Comparison of ENCODE assay signal across 11 cellular contexts in genomic region chr5:95843733-95844223, GRCh38.
DNase-seq lines count a peak whose midpoint lies in the region; TF ChIP-seq lines count a peak whose summit lies in the region.
"Had no signal": no experiment of that assay in that cellular context is flagged by ENCODE, and none has a peak within 500 bp of the region (broad histone marks: within the 10 kb centered on the region; RNA-seq: fewer than 3 reads in every experiment).

No MANE protein-coding gene starts in this region.

- peak overlapping the region; percentile 77 for H3K27ac Mint-ChIP-seq in T-helper 2 cell treated with Interferon-gamma antibody and Interleukin-4, amounts not matched to agents 5 μg/mL and 100 μg/mL, for 36 hours

- peaks cover 3% of the 10 kb centered on the region for H3K27me3 Mint-ChIP-seq in T-helper 2 cell treated with Interferon-gamma antibody and Interleukin-4, amounts not matched to agents 5 μg/mL and 100 μg/mL, for 36 hours (ENCODE audit: low read depth)
- H3K27me3 Mint-ChIP-seq: activated CD8-positive, alpha-beta T cell treated with anti-CD3 and anti-CD28 coated beads for 36 hours; B cell had no signal

- no peaks in the 10 kb centered on the region for H3K36me3 Mint-ChIP-seq in T-helper 2 cell treated with Interferon-gamma antibody and Interleukin-4, amounts not matched to agents 5 μg/mL and 100 μg/mL, for 36 hours (ENCODE audit: low read depth)

- peaks cover 31% of the 10 kb centered on the region for H3K4me1 Mint-ChIP-seq in T-helper 2 cell treated with Interferon-gamma antibody and Interleukin-4, amounts not matched to agents 5 μg/mL and 100 μg/mL, for 36 hours (ENCODE audit: low read depth)

- H3K4me3 ChIP-seq in fibroblast of pulmonary artery (replicated peaks; ENCODE audit: low read depth, low read length) (no peak overlapping the region), skin epidermis (no peak overlapping the region)

- peak overlapping the region; percentile 63 for H3K4me3 Mint-ChIP-seq in T-helper 2 cell treated with Interferon-gamma antibody and Interleukin-4, amounts not matched to agents 5 μg/mL and 100 μg/mL, for 36 hours
- H3K4me3 Mint-ChIP-seq: activated CD8-positive, alpha-beta T cell treated with anti-CD3 and anti-CD28 coated beads for 36 hours had no signal

- no peaks in the 10 kb centered on the region for H3K9me3 Mint-ChIP-seq in T-helper 2 cell treated with Interferon-gamma antibody and Interleukin-4, amounts not matched to agents 5 μg/mL and 100 μg/mL, for 36 hours
- H3K9me3 Mint-ChIP-seq: activated CD8-positive, alpha-beta T cell treated with anti-CD3 and anti-CD28 coated beads for 36 hours had no signal

- TF ChIP-seq CTCF in fibroblast of pulmonary artery (IDR thresholded peaks at IDR 0.05; ENCODE audit: low read length, missing control alignments): no peak

- DNase-seq in T-helper 2 cell treated with Interferon-gamma antibody and Interleukin-4, amounts not matched to agents 5 μg/mL and 100 μg/mL, for 36 hours (ENCODE audit: low spot score): no peak
- DNase-seq in T-helper 2 cell: no peak
- DNase-seq in MV-4-11 (lab: John Stamatoyannopoulos, UW): peak; percentile 53
- peak; percentile 87 for DNase-seq in fibroblast of pulmonary artery (ENCODE audit: low read depth)
- no peak for DNase-seq in kidney tubule cell (ENCODE audit: low spot score)
- no peak for DNase-seq in NCI-H446 treated with DMSO at 0.1 percent for 48 hours (lab: John Stamatoyannopoulos, UW)
- DNase-seq in ecto neural progenitor cell (ENCODE audit: low spot score): no peak
- DNase-seq: NCI-H187 had no signal

- peak overlapping the region in 13 of 21 experiments; percentile 11 to 81 (median 64) for H3K27ac ChIP-seq in skin epidermis

Comparison
In these comparisons a context has a peak if more than half of its experiments do, and no peak if none do; other contexts are left out.
1. DNase-seq: peak in MV-4-11 (single experiment) and fibroblast of pulmonary artery (single experiment); none in T-helper 2 cell treated with Interferon-gamma antibody and Interleukin-4, amounts not matched to agents 5 μg/mL and 100 μg/mL, for 36 hours (single experiment), T-helper 2 cell (0 of 5), kidney tubule cell (single experiment), NCI-H446 treated with DMSO at 0.1 percent for 48 hours (single experiment) and ecto neural progenitor cell (single experiment).